1 cellular context compared by ENCODE assay signal in genomic region chr7:105000927-105001336, GRCh38.
TF ChIP-seq lines count a peak whose summit lies in the region.

No MANE protein-coding gene starts in this region.

TF ChIP-seq in SK-N-SH treated with all-trans-retinoic acid at 6 μM for 48 hours, 23 proteins besides CTCF, POLR2A, EP300 and RAD21 (continued from another document):
- TF ChIP-seq CREB5 (CRISPR knock-in tag; IDR thresholded peaks at IDR 0.05; ENCODE audit: low read depth) (no peak), OSR1 (CRISPR knock-in tag; IDR thresholded peaks at IDR 0.05) (no peak), TSHZ2 (CRISPR knock-in tag; IDR thresholded peaks at IDR 0.05) (no peak), ZNF8 (CRISPR knock-in tag; IDR thresholded peaks at IDR 0.05) (no peak), TCF4 (CRISPR knock-in tag; IDR thresholded peaks at IDR 0.05; ENCODE audit: borderline replicate concordance) (no peak), GLIS3 (CRISPR knock-in tag; IDR thresholded peaks at IDR 0.05) (no peak), ISL1 (CRISPR knock-in tag; IDR thresholded peaks at IDR 0.05) (no peak)
